ENCODE assay signal across 8 cellular contexts in the genomic region with DNA sequence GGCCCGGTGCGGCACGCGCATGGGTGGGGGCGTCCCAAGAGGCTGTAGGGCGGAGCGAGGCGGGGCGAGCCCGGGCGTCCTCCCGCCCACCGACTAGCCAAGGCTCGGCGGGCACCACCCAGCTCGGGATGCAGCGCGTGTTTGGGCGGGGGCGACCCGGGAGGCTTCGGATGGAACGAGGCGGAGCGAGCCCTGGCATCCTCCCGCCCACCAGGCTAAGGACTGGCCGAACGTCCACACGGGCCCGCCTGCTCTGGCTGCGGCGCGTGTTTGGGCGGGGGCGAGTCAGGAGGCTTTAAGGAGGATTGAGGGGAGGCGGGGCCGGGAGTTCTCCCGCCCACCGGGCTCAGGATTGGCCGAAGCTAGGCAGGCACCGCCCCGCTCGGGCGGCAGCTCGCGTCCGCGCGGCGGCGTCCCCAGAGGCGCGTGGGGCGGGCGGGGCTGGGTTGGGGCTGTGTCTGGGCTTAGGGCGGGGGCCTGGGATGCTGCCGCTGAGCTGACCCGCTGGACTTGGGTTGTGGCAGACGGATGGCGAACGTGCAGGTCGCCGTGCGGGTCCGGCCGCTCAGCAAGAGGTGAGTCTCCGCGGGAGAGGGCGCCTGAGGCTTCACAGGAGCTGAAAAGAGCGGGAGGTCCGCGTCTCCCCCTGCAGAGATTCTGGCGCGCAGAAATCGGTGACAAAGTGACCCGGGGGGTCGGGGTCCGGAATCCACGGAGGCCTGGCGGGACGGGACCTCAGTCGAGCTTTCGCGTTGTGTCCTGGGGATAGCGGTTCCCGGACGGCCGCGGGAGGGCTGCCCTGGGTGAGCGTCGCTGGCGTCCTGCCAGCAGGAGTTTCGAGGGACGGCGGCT. TPM values are rescaled to one million over a fixed set of nuclear protein-coding genes. Genes with fewer than 3 reads are reported as not detected.
A peak's percentile ranks its signal among the peaks of the same experiment; 100 is the strongest.
DNase-seq lines count a peak whose midpoint lies in the region; ATAC-seq and TF ChIP-seq lines count a peak whose summit lies in the region.

A gene (plus strand): TSS at position 419 of the 852 bp plus-strand sequence. CDS start 110 bp downstream, at position 529.

- H3K36me3 Mint-ChIP-seq in GM23338 (ENCODE audit: low read depth) (no peaks in the 10 kb centered on the region), naive B cell (no peaks in the 10 kb centered on the region)
- no peaks in the 10 kb centered on the region for H3K36me3 Mint-ChIP-seq in stimulated activated effector memory CD8-positive, alpha-beta T cell treated with anti-CD3 and anti-CD28 coated beads, Interleukin-12 subunit alpha, Interleukin-12 subunit beta, amount 100 ng/mL, for 72 hours

- peaks cover 3% of the 10 kb centered on the region; the same call in 1 of the 2 replicates for H3K4me1 ChIP-seq in GM23338 (ENCODE audit: insufficient read depth)

- no peaks in the 10 kb centered on the region for H3K36me3 ChIP-seq in GM23338 (ENCODE audit: insufficient read depth)

- no peak for TF ChIP-seq CTCF in GM23338 (conservative IDR thresholded peaks at IDR 0.05; ENCODE audit: low read depth in 2 of 2)

- peaks cover 41% of the 10 kb centered on the region for H3K27me3 ChIP-seq in GM23338 (ENCODE audit: insufficient read depth)

- H3K4me1 Mint-ChIP-seq in GM23338 (peaks cover 9% of the 10 kb centered on the region), naive B cell (peaks cover 17 to 29% (median 26%) of the 10 kb centered on the region in 3 donors)
- peaks cover 31% of the 10 kb centered on the region for H3K4me1 Mint-ChIP-seq in stimulated activated effector memory CD8-positive, alpha-beta T cell treated with anti-CD3 and anti-CD28 coated beads, Interleukin-12 subunit alpha, Interleukin-12 subunit beta, amount 100 ng/mL, for 72 hours

- H3K27ac ChIP-seq in GM23338 (ENCODE audit: low read depth) = no peak within 1 kb of the TSS

- no peaks in the 10 kb centered on the region for H3K9me2 ChIP-seq in GM23338 (ENCODE audit: insufficient read depth)

- H3K27ac Mint-ChIP-seq in GM23338 (no peak within 1 kb of the TSS), naive B cell (peak within 1 kb of the TSS; percentile 64 to 98 (median 91))
- H3K27ac Mint-ChIP-seq in stimulated activated effector memory CD8-positive, alpha-beta T cell treated with anti-CD3 and anti-CD28 coated beads, Interleukin-12 subunit alpha, Interleukin-12 subunit beta, amount 100 ng/mL, for 72 hours = peak within 1 kb of the TSS; percentile 88

- H3F3A ChIP-seq in GM23338 (replicated peaks; ENCODE audit: low read depth) = peaks cover 8% of the 10 kb centered on the region; the same call in 1 of the 2 replicates

- H3K27me3 Mint-ChIP-seq in GM23338 (ENCODE audit: insufficient read depth, low read depth, poor library complexity) (peaks cover 30% of the 10 kb centered on the region), naive B cell (no peaks in the 10 kb centered on the region)

- H3K4me3 Mint-ChIP-seq in GM23338 = peak within 1 kb of the TSS; percentile 94
- peak within 1 kb of the TSS; percentile 88 to 97 (median 94) for H3K4me3 Mint-ChIP-seq in naive B cell
- H3K4me3 Mint-ChIP-seq in stimulated activated effector memory CD8-positive, alpha-beta T cell treated with anti-CD3 and anti-CD28 coated beads, Interleukin-12 subunit alpha, Interleukin-12 subunit beta, amount 100 ng/mL, for 72 hours = peak within 1 kb of the TSS; percentile 90

- H3K4me3 ChIP-seq in GM23338 = peak within 1 kb of the TSS; percentile 78

- peaks cover 8% of the 10 kb centered on the region for H3K79me2 ChIP-seq in GM23338 (replicated peaks; ENCODE audit: insufficient read depth)

- H4K20me1 ChIP-seq in GM23338 (replicated peaks; ENCODE audit: insufficient read depth) = peaks cover 20% of the 10 kb centered on the region; the same call in 1 of the 2 replicates

- H3K9me3 Mint-ChIP-seq in GM23338 = no peaks in the 10 kb centered on the region
- H3K9me3 Mint-ChIP-seq in naive B cell = no peaks in the 10 kb centered on the region
- H3K9me3 Mint-ChIP-seq in stimulated activated effector memory CD8-positive, alpha-beta T cell treated with anti-CD3 and anti-CD28 coated beads, Interleukin-12 subunit alpha, Interleukin-12 subunit beta, amount 100 ng/mL, for 72 hours = no peaks in the 10 kb centered on the region

- peak; percentile 93 for ATAC-seq in GM23338
- peak; percentile 86 to 88 for ATAC-seq in naive B cell (ENCODE audit: low read depth in 2 of 2)
- ATAC-seq in stimulated activated effector memory CD8-positive, alpha-beta T cell treated with anti-CD3 and anti-CD28 coated beads, Interleukin-12 subunit alpha, Interleukin-12 subunit beta, amount 100 ng/mL, for 72 hours = peak; percentile 93

- DNase-seq in Daoy (ENCODE audit: low read depth) (peak; percentile 99), GM23338 (ENCODE audit: low spot score) (peak; percentile 99), Kasumi-1 (lab: John Stamatoyannopoulos, UW) (peak; percentile 82 to 83), RKO (ENCODE audit: low spot score) (peak; percentile 98), activated T-helper 1 cell treated with Interleukin-2 at 50 U/mL for 16 hours (ENCODE audit: low read depth) (peak; percentile 90), fibroblast of gingiva (ENCODE audit: low read depth) (peak; percentile 99), naive B cell (peak; percentile 97)
- peak; percentile 91 to 98 for DNase-seq in stimulated activated effector memory CD8-positive, alpha-beta T cell treated with anti-CD3 and anti-CD28 coated beads, Interleukin-12 subunit alpha, Interleukin-12 subunit beta, amount 100 ng/mL, for 72 hours (ENCODE audit: low spot score in 2 of 2)

- H2AFZ ChIP-seq in GM23338 = peak within 1 kb of the TSS; percentile 94

- H3K4me2 ChIP-seq in GM23338 = peak within 1 kb of the TSS; percentile 92

TF ChIP-seq in GM23338, 12 proteins besides CTCF, POLR2A, EP300 and RAD21:
- TF ChIP-seq ZNF114 (CRISPR knock-in tag; IDR thresholded peaks at IDR 0.05) (no peak), EZH2 (IDR thresholded peaks at IDR 0.05; ENCODE audit: low read depth, unreplicated experiment) (no peak), POLR2AphosphoS5 (IDR thresholded peaks at IDR 0.05; ENCODE audit: low read depth) (0 out of 2 replicates have a peak, but pooled peaks have one; percentile 52)
TF ChIP-seq in GM23338: peak in this region for 1.

RNA-seq across cellular contexts. Expression of the gene that starts here (rescaled TPM):
- total RNA-seq in Daoy (2014; rRNA removed; shearing (Covaris generic)) = 0.80 and 1.2 TPM in 2 replicates
- total RNA-seq in GM23338 (2014; rRNA removed; shearing (Covaris generic)) = 4.7 and 6.2 TPM in 2 replicates
- polyA plus RNA-seq in GM23338 (2016; fragmentation: Nextera tagmentation; extraction: Ambion mirVana) = 1.2 and 1.8 TPM in 2 replicates
- 1 to 10 TPM in 3 of 6 donors, under 1 TPM in 3; 0.28 to 1.9 (median 0.91) TPM for polyA plus RNA-seq in naive B cell (ENCODE audit: low read depth in 6 of 6)
